ENCODE assay signal across 8 cellular contexts in the genomic region with DNA sequence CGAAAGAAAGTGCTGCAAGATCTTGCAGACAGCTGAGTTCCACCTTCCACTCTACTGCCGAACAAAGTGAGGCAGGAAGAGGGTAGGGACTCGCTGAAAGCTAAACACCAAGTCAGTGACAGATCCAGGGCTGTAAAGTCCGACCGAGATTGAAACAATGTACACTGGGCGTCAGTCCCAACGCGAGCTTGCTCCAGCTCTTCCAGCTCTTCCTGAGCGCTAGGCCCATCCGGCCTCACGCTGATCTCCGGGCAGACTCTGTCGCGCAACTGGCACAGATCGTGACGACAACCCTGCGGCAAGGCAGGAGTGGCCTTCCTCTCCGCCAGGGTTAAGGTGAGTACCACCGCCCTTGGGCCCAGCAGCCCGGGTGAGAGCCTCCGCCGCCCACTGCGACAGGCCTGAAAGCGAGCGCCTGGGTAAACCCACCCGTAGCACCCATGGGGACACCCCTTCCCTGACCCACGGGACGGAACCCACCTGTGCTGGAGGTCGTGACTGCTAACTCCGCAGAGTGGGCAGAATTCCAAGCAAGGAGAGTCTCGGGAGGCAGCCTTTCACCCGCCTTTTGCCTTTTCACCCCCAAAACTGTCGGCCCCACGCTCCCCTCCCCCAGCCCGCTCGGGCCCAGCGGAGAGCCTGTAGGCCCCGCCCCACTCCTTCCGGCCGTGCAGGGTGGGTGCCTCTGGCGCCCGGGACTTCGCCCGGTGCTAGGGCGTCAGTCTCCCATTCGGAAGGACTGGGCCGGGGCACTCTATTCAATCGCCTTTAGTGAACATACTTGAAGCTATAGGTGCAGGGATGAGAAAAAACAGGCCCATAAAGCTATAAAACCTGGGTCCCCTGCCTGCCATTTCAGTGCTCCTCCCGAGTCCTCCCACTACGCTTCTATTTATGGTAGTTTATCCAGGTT. TPM values are rescaled to one million over a fixed set of nuclear protein-coding genes. Genes with fewer than 3 reads are reported as not detected.
A peak's percentile ranks its signal among the peaks of the same experiment; 100 is the strongest.
DNase-seq lines count a peak whose midpoint lies in the region; ATAC-seq and TF ChIP-seq lines count a peak whose summit lies in the region.

A gene (plus strand): TSS at position 275 of the 913 bp plus-strand sequence.
A gene with protein sequence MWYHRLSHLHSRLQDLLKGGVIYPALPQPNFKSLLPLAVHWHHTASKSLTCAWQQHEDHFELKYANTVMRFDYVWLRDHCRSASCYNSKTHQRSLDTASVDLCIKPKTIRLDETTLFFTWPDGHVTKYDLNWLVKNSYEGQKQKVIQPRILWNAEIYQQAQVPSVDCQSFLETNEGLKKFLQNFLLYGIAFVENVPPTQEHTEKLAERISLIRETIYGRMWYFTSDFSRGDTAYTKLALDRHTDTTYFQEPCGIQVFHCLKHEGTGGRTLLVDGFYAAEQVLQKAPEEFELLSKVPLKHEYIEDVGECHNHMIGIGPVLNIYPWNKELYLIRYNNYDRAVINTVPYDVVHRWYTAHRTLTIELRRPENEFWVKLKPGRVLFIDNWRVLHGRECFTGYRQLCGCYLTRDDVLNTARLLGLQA (minus strand): TSS at position 641 of the 913 bp plus-strand sequence. CDS start 67,676 bp downstream, outside the sequence.

- intact Hi-C loops in CD8-positive, alpha-beta T cell (cut with DNase I, micrococcal nuclease): no loop called here

- H3K9me3 ChIP-seq in CD8-positive, alpha-beta T cell (ENCODE audit: low read length): no peaks in the 10 kb centered on the region

- H3K27me3 Mint-ChIP-seq in CD8-positive, alpha-beta T cell (ENCODE audit: low read depth): no peaks in the 10 kb centered on the region

- TF ChIP-seq POLR2A in erythroblast (IDR thresholded peaks at IDR 0.05; ENCODE audit: low read length): peak; percentile 55

- peaks cover 8% of the 10 kb centered on the region for H3K36me3 Mint-ChIP-seq in CD8-positive, alpha-beta T cell

- peak; percentile 4 to 74 (median 50) for DNase-seq in CD8-positive, alpha-beta T cell
- DNase-seq in HK-2 (ENCODE audit: unreplicated experiment) (peak; percentile 65), NOMO-1 treated with dmso at 0.1 percent for 144 hours (lab: John Stamatoyannopoulos, UW; ENCODE audit: unreplicated experiment) (peak; percentile 27), erythroblast (lab: John Stamatoyannopoulos, UW) (peak; percentile 72 to 78), mucosa of gallbladder (ENCODE audit: low spot score) (peak; percentile 43)
- DNase-seq in activated T-cell treated with anti-CD3 and anti-CD28 coated beads, Interleukin-2, amount 50 U/mL, for 1 hour: peak; percentile 63
- peak; percentile 39 for DNase-seq in stimulated activated CD8-positive, alpha-beta memory T cell treated with anti-CD3 and anti-CD28 coated beads, Interleukin-4, amount 100 ng/mL, for 24 hours (ENCODE audit: low read depth)

- POLR2A ChIA-PET in CD8-positive, alpha-beta T cell (lab: Charles Lee): no interaction called here

- H3K4me3 Mint-ChIP-seq in CD8-positive, alpha-beta T cell: peak within 1 kb of the TSS; percentile 97

- peaks cover 38% of the 10 kb centered on the region for H3K4me1 Mint-ChIP-seq in CD8-positive, alpha-beta T cell (ENCODE audit: low read depth)

- peak within 1 kb of the TSS; percentile 99 for H3K27ac Mint-ChIP-seq in CD8-positive, alpha-beta T cell

- H3K9me3 Mint-ChIP-seq in CD8-positive, alpha-beta T cell: no peaks in the 10 kb centered on the region

- CTCF ChIA-PET in CD8-positive, alpha-beta T cell (lab: Charles Lee): no interaction called here

- no peaks in the 10 kb centered on the region for H3K27me3 ChIP-seq in CD8-positive, alpha-beta T cell (ENCODE audit: insufficient read depth, low read length)

- peak; percentile 88 for ATAC-seq in CD8-positive, alpha-beta T cell
- peak; percentile 95 for ATAC-seq in GM19455 (IDR thresholded peaks at IDR 0.05; ENCODE audit: unreplicated experiment)

- peaks cover 4% of the 10 kb centered on the region for H3K4me1 ChIP-seq in CD8-positive, alpha-beta T cell (ENCODE audit: insufficient read depth, low read length)

- H3K4me3 ChIP-seq in CD8-positive, alpha-beta T cell (ENCODE audit: low read depth, low read length): peak within 1 kb of the TSS; percentile 74

- H3K27ac ChIP-seq in CD8-positive, alpha-beta T cell (ENCODE audit: low read depth, low read length): peak within 1 kb of the TSS; percentile 89

- TF ChIP-seq CTCF in CD8-positive, alpha-beta T cell (IDR thresholded peaks at IDR 0.05): no peak

- H3K36me3 ChIP-seq in CD8-positive, alpha-beta T cell (ENCODE audit: insufficient read depth, low read length): no peaks in the 10 kb centered on the region

RNA-seq across cellular contexts. Expression of the first gene that starts in this region (rescaled TPM):
- under 1 TPM; 0.30 to 0.36 TPM for total RNA-seq in CD8-positive, alpha-beta T cell
- total RNA-seq in mucosa of gallbladder: 0.86 TPM

RNA-seq across cellular contexts. Expression of the second gene that starts in this region (rescaled TPM):
- 1 to 10 TPM; 5.2 to 6.3 TPM for total RNA-seq in CD8-positive, alpha-beta T cell
- total RNA-seq in mucosa of gallbladder: 20.1 TPM

Comparison
In these comparisons a context has a peak if more than half of its experiments do, and no peak if none do; other contexts are left out.
1. Peak in every context shown above with its lines: DNase-seq, ATAC-seq, H3K4me3 ChIP-seq and H3K27ac ChIP-seq.